In genomic region chr2:112794131-112794733, GRCh38 we compare ENCODE assay signal across 7 cellular contexts. TPM values are rescaled to one million over a fixed set of nuclear protein-coding genes. Genes with fewer than 3 reads are reported as not detected.
DNase-seq lines count a peak whose midpoint lies in the region; ATAC-seq and TF ChIP-seq lines count a peak whose summit lies in the region.

No MANE protein-coding gene starts in this region.

- no peak for TF ChIP-seq CTCF in dorsolateral prefrontal cortex (IDR thresholded peaks at IDR 0.05 in 54 of 56, conservative IDR thresholded peaks at IDR 0.05 in 2 of 56; ENCODE audit: low read depth in 1 of 56, partially characterized antibody in 56 of 56)

- no peak overlapping the region for H3K4me3 ChIP-seq in dorsolateral prefrontal cortex

- H3K27me3 ChIP-seq in dorsolateral prefrontal cortex, result no peaks in the 10 kb centered on the region

- DNase-seq in SW 1271 (lab: John Stamatoyannopoulos, UW) (peak; percentile 10 to 51), Right ventricle myocardium inferior (ENCODE audit: missing footprints) (no peak), NCI-H345 (lab: John Stamatoyannopoulos, UW) (no peak), dorsolateral prefrontal cortex (no peak)
- no peak for DNase-seq in stimulated activated naive CD8-positive, alpha-beta T cell treated with anti-CD3 and anti-CD28 coated beads, Interleukin-15, Interleukin-2, amounts not matched to agents 100 U/mL and 50 U/mL, for 24 hours

- intact Hi-C loops in Right ventricle myocardium inferior (cut with DNase I) (no loop called here), dorsolateral prefrontal cortex (cut with DNase I) (no loop called here)

- peak overlapping the region in 5 of 59 donors; percentile 1 to 30 (median 22) for H3K27ac ChIP-seq in dorsolateral prefrontal cortex

- peak; percentile 75 for ATAC-seq in GM18502 (IDR thresholded peaks at IDR 0.05; ENCODE audit: poor library complexity, unreplicated experiment)
- peak; percentile 65 for ATAC-seq in HG02840 (IDR thresholded peaks at IDR 0.05; ENCODE audit: low FRiP score, unreplicated experiment)
- ATAC-seq in Right ventricle myocardium inferior, result peak; percentile 57
- ATAC-seq in stimulated activated naive CD8-positive, alpha-beta T cell treated with anti-CD3 and anti-CD28 coated beads, Interleukin-15, Interleukin-2, amounts not matched to agents 100 U/mL and 50 U/mL, for 24 hours, result peak; percentile 51

RNA-seq across cellular contexts. Expression of gene IL1A, which starts 9.9 kb away (rescaled TPM):
- not detected for total RNA-seq in Right ventricle myocardium inferior
- total RNA-seq in dorsolateral prefrontal cortex, result under 1 TPM in 69 of 120 experiments, not detected in 51; 0.21 to 0.97 (median 0.39) TPM

RNA-seq across cellular contexts. Expression of gene CKAP2L, which starts 29.8 kb away (rescaled TPM):
- 1.3 TPM for total RNA-seq in Right ventricle myocardium inferior
- total RNA-seq in dorsolateral prefrontal cortex, result 1 to 10 TPM in 11 of 120 experiments, under 1 TPM in 82, not detected in 27; 0.09 to 1.7 (median 0.47) TPM

RNA-seq across cellular contexts. Expression of gene IL1B, which starts 42.3 kb away (rescaled TPM):
- total RNA-seq in Right ventricle myocardium inferior (not detected), dorsolateral prefrontal cortex (10 to 100 TPM in 12 of 120 experiments, 1 to 10 TPM in 78, under 1 TPM in 22, not detected in 8; 0.35 to 43.9 (median 2.7) TPM)

Comparison
In these comparisons a context has a peak if more than half of its experiments do, and no peak if none do; other contexts are left out.
1. DNase-seq: peak in SW 1271 (2 of 2); none in Right ventricle myocardium inferior (single experiment), stimulated activated naive CD8-positive, alpha-beta T cell treated with anti-CD3 and anti-CD28 coated beads, Interleukin-15, Interleukin-2, amounts not matched to agents 100 U/mL and 50 U/mL, for 24 hours (single experiment), NCI-H345 (single experiment) and dorsolateral prefrontal cortex (0 of 10).
2. Peak in every context shown above with its lines, with median percentiles within 50 percentile points of each other: ATAC-seq.